Comparison of ENCODE assay signal across 11 cellular contexts in the genomic region with DNA sequence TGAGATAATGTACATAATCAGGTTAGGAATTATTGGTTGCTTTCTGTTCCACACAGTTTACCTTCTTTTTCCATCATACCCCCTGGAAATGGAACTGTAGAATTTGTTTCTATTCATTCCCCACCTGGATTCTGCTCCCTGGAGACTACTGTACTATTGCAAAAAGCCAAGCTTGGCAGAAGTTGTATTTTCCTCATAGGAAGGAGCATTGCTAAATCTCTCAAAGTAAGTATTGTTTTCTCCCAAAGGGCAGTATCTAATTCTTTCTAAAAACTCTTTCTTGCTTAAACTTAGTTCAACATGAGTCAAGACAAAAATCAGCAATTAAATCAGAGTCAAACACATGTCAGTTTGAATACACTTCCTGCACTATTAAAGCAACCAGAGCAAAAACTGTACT.
"Had no signal": no experiment of that assay in that cellular context is flagged by ENCODE, and none has a peak within 500 bp of the region (broad histone marks: within the 10 kb centered on the region; RNA-seq: fewer than 3 reads in every experiment).

No MANE protein-coding gene starts in this region.

- FAIRE-seq: colon had no signal

- H3K4me1 ChIP-seq: psoas muscle, vagina had no signal

- H3K27me3 ChIP-seq: thyroid gland, vagina had no signal

- DNase-seq: activated CD4-positive, alpha-beta T cell treated with anti-CD3 and anti-CD28 coated beads for 1 hour; activated CD4-positive, alpha-beta T cell treated with anti-CD3 and anti-CD28 coated beads, Interleukin-2, amount 50 U/mL, for 48 hours; activated CD8-positive, alpha-beta memory T cell treated with anti-CD3 and anti-CD28 coated beads, Interleukin-2, amount 10 ng/mL, durations not matched to agents 7 days and 5 days; activated effector memory CD4-positive, alpha-beta T cell treated with anti-CD3 and anti-CD28 coated beads, Interleukin-2, amount 50 U/mL, for 16 hours; activated T-cell treated with anti-CD3 and anti-CD28 coated beads, Interleukin-2, amount 50 U/mL, for 4 hours; psoas muscle; stimulated activated CD4-positive, alpha-beta T cell treated with anti-CD3 and anti-CD28 coated beads, Interleukin-15, amount 100 ng/mL, for 24 hours; stimulated activated CD4-positive, alpha-beta T cell treated with anti-CD3 and anti-CD28 coated beads, Interleukin-4, amount 100 ng/mL, for 4 hours; thyroid gland had no signal

- H3K9me3 ChIP-seq: psoas muscle, thyroid gland, vagina had no signal

- H3K27ac ChIP-seq: psoas muscle, thyroid gland, vagina had no signal

- H3K4me3 ChIP-seq: psoas muscle, thyroid gland, vagina had no signal
